Comparison of ENCODE assay signal across 8 cellular contexts in the genomic region with DNA sequence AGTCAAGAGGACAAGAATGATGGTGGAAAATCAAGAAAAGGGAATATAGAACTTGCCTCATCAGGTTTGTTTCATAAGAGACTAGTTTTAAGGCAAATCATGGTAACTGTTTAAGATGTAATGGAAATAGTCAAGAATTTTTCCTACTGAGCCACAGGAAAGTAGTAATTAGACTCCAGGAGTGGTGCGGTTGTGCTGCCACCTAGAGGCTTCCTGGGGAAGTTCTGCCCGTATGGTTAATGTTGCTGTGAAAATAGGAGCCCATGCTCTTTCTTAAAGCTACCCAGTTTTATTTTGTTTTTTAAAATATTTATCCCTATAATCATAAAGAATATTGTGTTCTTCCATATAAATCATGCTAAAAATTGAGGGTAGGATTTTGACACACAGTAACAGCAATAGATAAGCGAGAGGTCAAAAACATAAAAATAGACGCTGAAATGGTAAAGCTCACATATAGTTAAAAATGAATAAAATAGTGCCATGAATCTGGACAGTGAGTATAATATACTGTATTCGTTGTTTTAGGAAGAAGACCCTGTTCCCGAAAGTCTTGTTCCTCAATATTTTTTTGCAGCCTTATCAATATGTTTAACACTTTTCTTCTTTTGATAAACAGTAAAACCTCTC.
DNase-seq lines count a peak whose midpoint lies in the region; ATAC-seq, FAIRE-seq and TF ChIP-seq lines count a peak whose summit lies in the region.

No MANE protein-coding gene starts in this region.

- H3K36me3 ChIP-seq in adrenal gland (replicated peaks in 1 of 2) = peaks cover 0 to 1% of the 10 kb centered on the region in 2 donors
- peaks cover 36% of the 10 kb centered on the region for H3K36me3 ChIP-seq in left ventricle myocardium inferior

- POLR2A ChIA-PET in A549 (lab: Yijun Ruan, JAX) = no interaction called here
- POLR2A ChIA-PET in GM10248 (lab: Yijun Ruan, JAX) = no interaction called here

- 39% methylated on average over 6 of the region's 6 CpGs for WGBS in A549 (ENCODE audit: missing lambda C conversion rate)
- WGBS in adrenal gland, 4 donors = 43 to 45% (median 44%) methylated on average over 6 of the region's 6 CpGs

- FAIRE-seq in A549 (lab: Jason Lieb, UNC) = no peak

- no peaks in the 10 kb centered on the region for H3K27me3 ChIP-seq in adrenal gland
- no peaks in the 10 kb centered on the region for H3K27me3 ChIP-seq in left ventricle myocardium inferior (ENCODE audit: low read depth)

- H3K27ac ChIP-seq in A549 (peak overlapping the region; percentile 41 to 64; a peak in 4 of 6 replicates), adrenal gland (peak overlapping the region in 1 of 5 donors; percentile 45), left ventricle myocardium inferior (replicated peaks) (no peak overlapping the region)

- TF ChIP-seq CTCF in A549 (IDR thresholded peaks at IDR 0.05) (peak; percentile 80), GM10248 (IDR thresholded peaks at IDR 0.05; ENCODE audit: control extremely low read depth, extremely low read depth, low read depth, missing control alignments) (peak; percentile 83), adrenal gland (IDR thresholded peaks at IDR 0.05) (peak; percentile 84 to 99 (median 91)), left ventricle myocardium inferior (IDR thresholded peaks at IDR 0.05; ENCODE audit: borderline replicate concordance) (peak; percentile 98), retinal pigment epithelial cell (conservative IDR thresholded peaks at IDR 0.05; ENCODE audit: low read depth, low read length) (peak; percentile 95)

- no peak overlapping the region for H3K4me2 ChIP-seq in A549

- no peaks in the 10 kb centered on the region for H3K9me3 ChIP-seq in A549
- H3K9me3 ChIP-seq in adrenal gland (replicated peaks in 1 of 3) = no peaks in the 10 kb centered on the region
- no peaks in the 10 kb centered on the region for H3K9me3 ChIP-seq in left ventricle myocardium inferior (replicated peaks)

- peak; percentile 80 to 81 for ATAC-seq in A549
- peak; percentile 62 for ATAC-seq in HG03571 (IDR thresholded peaks at IDR 0.05; ENCODE audit: unreplicated experiment)
- ATAC-seq in GM19397 (IDR thresholded peaks at IDR 0.05; ENCODE audit: unreplicated experiment) = no peak

- TF ChIP-seq POLR2A in A549 (IDR thresholded peaks at IDR 0.05; ENCODE audit: low read length) (no peak), adrenal gland (IDR thresholded peaks at IDR 0.05) (no peak)

- TF ChIP-seq RAD21 in A549 (conservative IDR thresholded peaks at IDR 0.05 in 1 of 2, IDR thresholded peaks at IDR 0.05 in 1 of 2) = peak; percentile 82 to 83

- CTCF ChIA-PET in A549 (lab: Yijun Ruan, JAX) = interaction anchor here (0.6 to 7.8 kb wide), 35 partner anchors 8 to 794 kb away, joined by 3 to 81 read pairs (median 4); no protein-coding TSS in a partner anchor
- CTCF ChIA-PET in GM10248 (lab: Yijun Ruan, JAX) = interaction anchor here (0.6 to 6.7 kb wide), 23 partner anchors 8 to 694 kb away, joined by 3 to 82 read pairs (median 4); no protein-coding TSS in a partner anchor

- DNase-seq in A549 (ENCODE audit: low read depth in 1 of 2, low spot score in 1 of 2) (peak; percentile 35 to 50), GM10248 (ENCODE audit: extremely low spot score) (peak; percentile 39), OCI-M1 (lab: John Stamatoyannopoulos, UW) (peak; percentile 68), adrenal gland (peak; percentile 46 to 88 (median 65)), left ventricle myocardium inferior (peak; percentile 56), retinal pigment epithelial cell (ENCODE audit: low read depth) (no peak)

- H3K4me3 ChIP-seq in A549 = no peak overlapping the region
- no peak overlapping the region for H3K4me3 ChIP-seq in adrenal gland
- H3K4me3 ChIP-seq in left ventricle myocardium inferior = no peak overlapping the region
- H3K4me3 ChIP-seq in retinal pigment epithelial cell (ENCODE audit: low read length) = no peak overlapping the region

- H3K4me1 ChIP-seq in A549 = peaks cover 22% of the 10 kb centered on the region; the same call in 2 of the 3 replicates
- H3K4me1 ChIP-seq in adrenal gland (replicated peaks in 1 of 2) = no peaks in the 10 kb centered on the region
- H3K4me1 ChIP-seq in left ventricle myocardium inferior = peaks cover 16% of the 10 kb centered on the region

- TF ChIP-seq EP300 in A549 (IDR thresholded peaks at IDR 0.05) = no peak

- intact Hi-C loops in adrenal gland (cut with DNase I) (loop anchor here (2.0 to 5.0 kb wide), 2 partner anchors 374 to 381 kb away; no protein-coding TSS in a partner anchor), left ventricle myocardium inferior (cut with micrococcal nuclease) (loop anchor here (2.0 kb wide), 1 partner anchor 381 kb away; no protein-coding TSS in a partner anchor)

TF ChIP-seq in A549, 52 proteins besides CTCF, POLR2A, EP300 and RAD21:
- TF ChIP-seq, protein P1, sequence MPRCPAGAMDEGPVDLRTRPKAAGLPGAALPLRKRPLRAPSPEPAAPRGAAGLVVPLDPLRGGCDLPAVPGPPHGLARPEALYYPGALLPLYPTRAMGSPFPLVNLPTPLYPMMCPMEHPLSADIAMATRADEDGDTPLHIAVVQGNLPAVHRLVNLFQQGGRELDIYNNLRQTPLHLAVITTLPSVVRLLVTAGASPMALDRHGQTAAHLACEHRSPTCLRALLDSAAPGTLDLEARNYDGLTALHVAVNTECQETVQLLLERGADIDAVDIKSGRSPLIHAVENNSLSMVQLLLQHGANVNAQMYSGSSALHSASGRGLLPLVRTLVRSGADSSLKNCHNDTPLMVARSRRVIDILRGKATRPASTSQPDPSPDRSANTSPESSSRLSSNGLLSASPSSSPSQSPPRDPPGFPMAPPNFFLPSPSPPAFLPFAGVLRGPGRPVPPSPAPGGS (IDR thresholded peaks at IDR 0.05) = no peak
- peak; percentile 72 for TF ChIP-seq SMC3 (IDR thresholded peaks at IDR 0.05)
- TF ChIP-seq, protein P2, sequence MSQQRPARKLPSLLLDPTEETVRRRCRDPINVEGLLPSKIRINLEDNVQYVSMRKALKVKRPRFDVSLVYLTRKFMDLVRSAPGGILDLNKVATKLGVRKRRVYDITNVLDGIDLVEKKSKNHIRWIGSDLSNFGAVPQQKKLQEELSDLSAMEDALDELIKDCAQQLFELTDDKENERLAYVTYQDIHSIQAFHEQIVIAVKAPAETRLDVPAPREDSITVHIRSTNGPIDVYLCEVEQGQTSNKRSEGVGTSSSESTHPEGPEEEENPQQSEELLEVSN (IDR thresholded peaks at IDR 0.05; ENCODE audit: borderline replicate concordance, low read depth) = no peak
